ENCODE assay signal across 14 cellular contexts in genomic region chr3:152656207-152657001, GRCh38.
A peak's percentile ranks its signal among the peaks of the same experiment; 100 is the strongest.
DNase-seq lines count a peak whose midpoint lies in the region; ATAC-seq and TF ChIP-seq lines count a peak whose summit lies in the region.
"Had no signal": no experiment of that assay in that cellular context is flagged by ENCODE, and none has a peak within 500 bp of the region (broad histone marks: within the 10 kb centered on the region; RNA-seq: fewer than 3 reads in every experiment).

No MANE protein-coding gene starts in this region.

- H3K4me1 Mint-ChIP-seq in CD14-positive monocyte (peaks cover 10% of the 10 kb centered on the region), mesothelial cell of epicardium (peaks cover 23% of the 10 kb centered on the region)

- peaks cover 33% of the 10 kb centered on the region for H3K4me1 ChIP-seq in ectodermal cell (ENCODE audit: control insufficient read depth, insufficient read depth, low read length)
- no peaks in the 10 kb centered on the region for H3K4me1 ChIP-seq in stomach

- H3K27ac Mint-ChIP-seq in CD14-positive monocyte (no peak overlapping the region), mesothelial cell of epicardium (peak overlapping the region; percentile 64)
- H3K27ac Mint-ChIP-seq: CD8-positive, alpha-beta T cell had no signal

- WGBS in ectodermal cell, 2 experiments: 28 to 36% methylated on average over 8 to 10 of the region's 10 CpGs
- 53 to 60% (median 60%) methylated on average over 10 of the region's 10 CpGs for whole genome bisulfite sequencing in stomach, 5 donors

- ATAC-seq in HG03196 (IDR thresholded peaks at IDR 0.05; ENCODE audit: unreplicated experiment): no peak
- ATAC-seq: CD8-positive, alpha-beta T cell had no signal

- no peak for TF ChIP-seq CTCF in CD14-positive monocyte (IDR thresholded peaks at IDR 0.05)
- TF ChIP-seq CTCF in mesothelial cell of epicardium (IDR thresholded peaks at IDR 0.05; ENCODE audit: unreplicated experiment): no peak
- TF ChIP-seq CTCF in stomach (IDR thresholded peaks at IDR 0.05): no peak

- intact Hi-C loops in CD14-positive monocyte (cut with micrococcal nuclease) (no loop called here), stomach (cut with DNase I; ENCODE audit: low total_unique reads) (no loop called here)

- no peaks in the 10 kb centered on the region for H3K27me3 Mint-ChIP-seq in CD14-positive monocyte (ENCODE audit: low read depth in 3 of 3)
- peaks cover 3% of the 10 kb centered on the region for H3K27me3 Mint-ChIP-seq in mesothelial cell of epicardium (ENCODE audit: low read depth)

- peaks cover 2 to 5% (median 5%) of the 10 kb centered on the region in 7 donors for H3K9me3 Mint-ChIP-seq in CD14-positive monocyte
- peaks cover 8% of the 10 kb centered on the region for H3K9me3 Mint-ChIP-seq in mesothelial cell of epicardium

- H3K36me3 Mint-ChIP-seq in CD14-positive monocyte (no peaks in the 10 kb centered on the region), mesothelial cell of epicardium (no peaks in the 10 kb centered on the region)
- H3K36me3 Mint-ChIP-seq: CD8-positive, alpha-beta T cell had no signal

- no peak for TF ChIP-seq EP300 in stomach (IDR thresholded peaks at IDR 0.05)

- TF ChIP-seq POLR2A in stomach (IDR thresholded peaks at IDR 0.05): no peak

- peak overlapping the region; percentile 65 to 88 for H3K4me3 Mint-ChIP-seq in CD14-positive monocyte
- peak overlapping the region; percentile 34 for H3K4me3 Mint-ChIP-seq in mesothelial cell of epicardium
- H3K4me3 Mint-ChIP-seq: CD8-positive, alpha-beta T cell had no signal

- H3K27ac ChIP-seq in ectodermal cell (ENCODE audit: insufficient read depth, low read depth, low read length, poor library complexity, severe bottlenecking) (peak overlapping the region; percentile 68), stomach (no peak overlapping the region)
- H3K27ac ChIP-seq: GM23248, RWPE1 had no signal

- H3K9me3 ChIP-seq in ectodermal cell (ENCODE audit: control insufficient read depth, low read length): no peaks in the 10 kb centered on the region
- peaks cover 0 to 5% (median 2%) of the 10 kb centered on the region in 4 donors for H3K9me3 ChIP-seq in stomach

- DNase-seq in CD14-positive monocyte (ENCODE audit: low spot score) (no peak), MV-4-11 (lab: John Stamatoyannopoulos, UW) (peak; percentile 28), mesothelial cell of epicardium (ENCODE audit: low spot score in 2 of 2, unreplicated experiment in 2 of 2) (no peak), stomach (no peak), COR-L47 (lab: John Stamatoyannopoulos, UW) (no peak), NCI-H146 (lab: John Stamatoyannopoulos, UW) (no peak)
- DNase-seq: activated CD4-positive, alpha-beta T cell treated with anti-CD3 and anti-CD28 coated beads for 4 hours; aorta; CD8-positive, alpha-beta T cell; GM23248; NCI-H1694 had no signal

- H3K27me3 ChIP-seq in ectodermal cell (ENCODE audit: control insufficient read depth, insufficient read depth, low read length, poor library complexity, severe bottlenecking) (no peaks in the 10 kb centered on the region), stomach (no peaks in the 10 kb centered on the region)

- no peak overlapping the region for H3K4me3 ChIP-seq in ectodermal cell (ENCODE audit: insufficient read depth, low read depth, low read length)
- H3K4me3 ChIP-seq in stomach: no peak overlapping the region
- H3K4me3 ChIP-seq: GM23248 had no signal

- H3K36me3 ChIP-seq in ectodermal cell (ENCODE audit: control insufficient read depth, insufficient read depth, low read length) (no peaks in the 10 kb centered on the region), stomach (no peaks in the 10 kb centered on the region)
